Comparison of ENCODE assay signal across 22 cellular contexts in genomic region chr13:28872427-28873176, GRCh38. TPM values are rescaled to one million over a fixed set of nuclear protein-coding genes. Genes with fewer than 3 reads are reported as not detected.
"Had no signal": no experiment of that assay in that cellular context is flagged by ENCODE, and none has a peak within 500 bp of the region (broad histone marks: within the 10 kb centered on the region; RNA-seq: fewer than 3 reads in every experiment).

No MANE protein-coding gene starts in this region.

- H3K4me1 ChIP-seq: colonic mucosa, esophagus squamous epithelium, gastrocnemius medialis, prostate gland, spleen, thyroid gland had no signal

- H3K27ac ChIP-seq: colonic mucosa, dorsolateral prefrontal cortex, esophagus squamous epithelium, gastrocnemius medialis, left ventricle myocardium inferior, prostate gland, spleen, thyroid gland had no signal

- H3K9me3 ChIP-seq: colonic mucosa, gastrocnemius medialis, prostate gland, thyroid gland had no signal

- DNase-seq: activated CD4-positive, alpha-beta memory T cell treated with anti-CD3 and anti-CD28 coated beads, Interleukin-2, amount 10 ng/mL, durations not matched to agents 7 days and 5 days; activated CD4-positive, alpha-beta T cell treated with anti-CD3 and anti-CD28 coated beads for 48 hours; activated effector memory CD4-positive, alpha-beta T cell treated with Interleukin-2 at 50 U/mL for 16 hours; activated naive CD4-positive, alpha-beta T cell treated with anti-CD3 and anti-CD28 coated beads for 36 hours; activated naive CD8-positive, alpha-beta T cell treated with anti-CD3 and anti-CD28 coated beads, Interleukin-2, amount 10 ng/mL, durations not matched to agents 7 days and 5 days; activated T-cell treated with anti-CD3 and anti-CD28 coated beads, Interleukin-2, amount 50 U/mL, for 72 hours; amygdala; colonic mucosa; dorsolateral prefrontal cortex; endodermal cell; esophagus squamous epithelium; gastrocnemius medialis; head of caudate nucleus; hypothalamus; left ventricle myocardium inferior; spleen; stimulated activated CD4-positive, alpha-beta T cell treated with anti-CD3 and anti-CD28 coated beads, Interleukin-4, amount 100 ng/mL, for 4 hours; substantia nigra; thyroid gland had no signal

- ATAC-seq: activated T-cell treated with anti-CD3 and anti-CD28 coated beads, Interleukin-2, amount 50 U/mL, for 72 hours; gastrocnemius medialis; natural killer cell treated with Interleukin-12 subunit alpha and Interleukin-12 subunit beta and Interleukin-15 and Interleukin-18, amount 100 ng/mL, for 72 hours had no signal

- FAIRE-seq: bronchial epithelial cell had no signal

- H3K36me3 ChIP-seq: colonic mucosa, esophagus squamous epithelium, gastrocnemius medialis, left ventricle myocardium inferior, prostate gland, spleen, thyroid gland had no signal

- H3K4me3 ChIP-seq: colonic mucosa, dorsolateral prefrontal cortex, esophagus squamous epithelium, gastrocnemius medialis, left ventricle myocardium inferior, prostate gland, spleen, thyroid gland had no signal

- H3K27me3 ChIP-seq: colonic mucosa, gastrocnemius medialis, thyroid gland had no signal

RNA-seq across cellular contexts. Expression of gene MTUS2, which starts 52.5 kb away (rescaled TPM):
- total RNA-seq: activated CD4-positive, alpha-beta memory T cell treated with anti-CD3 and anti-CD28 coated beads, Interleukin-2, amount 10 ng/mL, durations not matched to agents 7 days and 5 days; activated naive CD4-positive, alpha-beta T cell treated with anti-CD3 and anti-CD28 coated beads for 36 hours; activated naive CD8-positive, alpha-beta T cell treated with anti-CD3 and anti-CD28 coated beads, Interleukin-2, amount 10 ng/mL, durations not matched to agents 7 days and 5 days; bronchial epithelial cell; natural killer cell treated with Interleukin-12 subunit alpha and Interleukin-12 subunit beta and Interleukin-15 and Interleukin-18, amount 100 ng/mL, for 72 hours had no signal
